ENCODE assay signal across 22 cellular contexts in the genomic region with DNA sequence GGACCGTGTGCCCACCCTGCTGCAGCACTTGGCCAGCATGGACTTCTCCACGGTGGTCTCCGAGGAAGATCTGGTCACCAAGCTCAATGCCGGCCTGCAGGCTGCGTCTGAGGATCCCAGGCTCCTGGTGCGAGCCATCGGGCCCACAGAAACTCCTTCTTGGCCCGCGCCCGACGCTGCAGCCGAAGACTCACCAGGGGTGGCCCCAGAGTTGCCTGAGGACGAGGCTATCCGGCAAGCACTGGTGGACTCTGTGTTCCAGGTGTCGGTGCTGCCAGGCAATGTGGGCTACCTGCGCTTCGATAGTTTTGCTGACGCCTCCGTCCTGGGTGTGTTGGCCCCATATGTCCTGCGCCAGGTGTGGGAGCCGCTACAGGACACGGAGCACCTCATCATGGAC. TPM values are rescaled to one million over a fixed set of nuclear protein-coding genes. Genes with fewer than 3 reads are reported as not detected.
DNase-seq lines count a peak whose midpoint lies in the region; ATAC-seq and TF ChIP-seq lines count a peak whose summit lies in the region.
"Had no signal": no experiment of that assay in that cellular context is flagged by ENCODE, and none has a peak within 500 bp of the region (broad histone marks: within the 10 kb centered on the region; RNA-seq: fewer than 3 reads in every experiment).

No MANE protein-coding gene starts in this region.

- no peak overlapping the region for H3K4me2 ChIP-seq in PC-3 (ENCODE audit: low read length)
- H3K4me2 ChIP-seq: A549, BLaER1 had no signal

- no peak overlapping the region for H3K9ac ChIP-seq in PC-3 (ENCODE audit: low read length)
- H3K9ac ChIP-seq: BLaER1 had no signal

- no peaks in the 10 kb centered on the region for H3K9me3 ChIP-seq in PC-3 (ENCODE audit: low read length)
- H3K9me3 ChIP-seq: A549, BLaER1, HAP-1 had no signal

- H3K27ac Mint-ChIP-seq in natural killer cell treated with Interleukin-12 subunit alpha and Interleukin-12 subunit beta and Interleukin-15 and Interleukin-18, amount 100 ng/mL, for 72 hours = no peak overlapping the region
- no peak overlapping the region for H3K27ac Mint-ChIP-seq in natural killer cell
- H3K27ac Mint-ChIP-seq: CD8-positive, alpha-beta T cell had no signal

- BruUV-seq in PC-3 (replicated peaks; lab: Mats Ljungman, UMichigan) = no TSS peak

- no peak for ATAC-seq in activated CD4-positive, CD25-positive, alpha-beta regulatory T cell treated with anti-CD3 and anti-CD28 coated beads, Interleukin-2, amount 50 U/mL, for 24 hours
- ATAC-seq in natural killer cell treated with Interleukin-12 subunit alpha and Interleukin-12 subunit beta and Interleukin-15 and Interleukin-18, amount 100 ng/mL, for 72 hours = no peak
- no peak for ATAC-seq in natural killer cell
- no peak for ATAC-seq in PC-3
- ATAC-seq in HG03520 (IDR thresholded peaks at IDR 0.05; ENCODE audit: unreplicated experiment) = no peak
- ATAC-seq: A549; CD8-positive, alpha-beta T cell; GM12878 had no signal

- no peaks in the 10 kb centered on the region for H3K4me1 ChIP-seq in PC-3 (ENCODE audit: insufficient read depth, low read length)
- H3K4me1 ChIP-seq: A549, BLaER1, HAP-1 had no signal

- H3K36me3 Mint-ChIP-seq in natural killer cell treated with Interleukin-12 subunit alpha and Interleukin-12 subunit beta and Interleukin-15 and Interleukin-18, amount 100 ng/mL, for 72 hours = no peaks in the 10 kb centered on the region
- no peaks in the 10 kb centered on the region for H3K36me3 Mint-ChIP-seq in natural killer cell
- H3K36me3 Mint-ChIP-seq: CD8-positive, alpha-beta T cell had no signal

- no peak overlapping the region for H3K4me3 ChIP-seq in PC-3 (ENCODE audit: low read length)
- H3K4me3 ChIP-seq: A549, BLaER1, GM12878, HAP-1 had no signal

- H4K20me1 ChIP-seq in PC-3 (ENCODE audit: low read length) = no peaks in the 10 kb centered on the region
- H4K20me1 ChIP-seq: BLaER1 had no signal

- H3F3A ChIP-seq in PC-3 (ENCODE audit: low read length, unreplicated experiment) = no peaks in the 10 kb centered on the region

- no peak overlapping the region for H3K27ac ChIP-seq in PC-3 (ENCODE audit: low read length)
- H3K27ac ChIP-seq: 22Rv1, A549, BLaER1, HL-60 had no signal

- DNase-seq in activated CD4-positive, CD25-positive, alpha-beta regulatory T cell treated with anti-CD3 and anti-CD28 coated beads, Interleukin-2, amount 50 U/mL, for 72 hours = peak; percentile 22
- DNase-seq in natural killer cell treated with Interleukin-12 subunit alpha and Interleukin-12 subunit beta and Interleukin-15 and Interleukin-18, amount 100 ng/mL, for 72 hours (ENCODE audit: low spot score) = peak; percentile 42
- DNase-seq in natural killer cell = no peak
- peak; percentile 84 for DNase-seq in mesenteric fat pad (ENCODE audit: low spot score)
- peak; percentile 59 for DNase-seq in posterior vena cava (ENCODE audit: low spot score)
- DNase-seq in PC-3 = no peak
- DNase-seq: AML-193; Calu3; CD8-positive, alpha-beta T cell; DMS79 treated with DMSO at 0.1 percent for 48 hours; GF-D8; IMR-90 had no signal

- H3K4me3 Mint-ChIP-seq in natural killer cell treated with Interleukin-12 subunit alpha and Interleukin-12 subunit beta and Interleukin-15 and Interleukin-18, amount 100 ng/mL, for 72 hours = no peak overlapping the region
- H3K4me3 Mint-ChIP-seq in natural killer cell = no peak overlapping the region
- H3K4me3 Mint-ChIP-seq: CD8-positive, alpha-beta T cell had no signal

- TF ChIP-seq CTCF in natural killer cell (IDR thresholded peaks at IDR 0.05) = no peak
- TF ChIP-seq CTCF in PC-3 (conservative IDR thresholded peaks at IDR 0.05; ENCODE audit: low read depth, low read length) = no peak

- H3K79me2 ChIP-seq in PC-3 (ENCODE audit: low read length) = no peaks in the 10 kb centered on the region

- no peaks in the 10 kb centered on the region for H3K9me2 ChIP-seq in PC-3 (replicated peaks; ENCODE audit: low read length)

- no peak overlapping the region for H2AFZ ChIP-seq in PC-3 (ENCODE audit: low read length)

- peaks cover 0 to 3% of the 10 kb centered on the region in 2 donors for H3K27me3 Mint-ChIP-seq in natural killer cell treated with Interleukin-12 subunit alpha and Interleukin-12 subunit beta and Interleukin-15 and Interleukin-18, amount 100 ng/mL, for 72 hours
- H3K27me3 Mint-ChIP-seq in natural killer cell (ENCODE audit: low read depth in 2 of 2) = peaks cover 0 to 6% of the 10 kb centered on the region in 2 donors

- no peaks in the 10 kb centered on the region for H3K27me3 ChIP-seq in PC-3 (ENCODE audit: low read length)
- H3K27me3 ChIP-seq: BLaER1 had no signal

- POLR2A ChIA-PET in PC-3 (lab: Charles Lee; ENCODE audit: unreplicated experiment) = no interaction called here

- intact Hi-C loops in natural killer cell (cut with micrococcal nuclease) = no loop called here
- intact Hi-C loops in posterior vena cava (cut with DNase I) = no loop called here
- intact Hi-C loops in PC-3 (cut with micrococcal nuclease) = no loop called here

- no peaks in the 10 kb centered on the region for H3K9me3 Mint-ChIP-seq in natural killer cell treated with Interleukin-12 subunit alpha and Interleukin-12 subunit beta and Interleukin-15 and Interleukin-18, amount 100 ng/mL, for 72 hours
- no peaks in the 10 kb centered on the region for H3K9me3 Mint-ChIP-seq in natural killer cell
- H3K9me3 Mint-ChIP-seq: CD8-positive, alpha-beta T cell had no signal

- CTCF ChIA-PET in PC-3 (lab: Charles Lee) = no interaction called here

- no peaks in the 10 kb centered on the region for H3K36me3 ChIP-seq in PC-3 (ENCODE audit: low read depth, low read length)
- H3K36me3 ChIP-seq: BLaER1, HAP-1 had no signal

- no peaks in the 10 kb centered on the region for H3K4me1 Mint-ChIP-seq in natural killer cell treated with Interleukin-12 subunit alpha and Interleukin-12 subunit beta and Interleukin-15 and Interleukin-18, amount 100 ng/mL, for 72 hours (ENCODE audit: low read depth in 2 of 2)
- H3K4me1 Mint-ChIP-seq in natural killer cell = no peaks in the 10 kb centered on the region

RNA-seq across cellular contexts. Expression of a gene that starts 1.4 kb away (rescaled TPM):
- not detected for total RNA-seq in natural killer cell treated with Interleukin-12 subunit alpha and Interleukin-12 subunit beta and Interleukin-15 and Interleukin-18, amount 100 ng/mL, for 72 hours
- total RNA-seq in natural killer cell = not detected
- not detected for total RNA-seq in mesenteric fat pad
- not detected for total RNA-seq in posterior vena cava
- not detected in 2 replicates for total RNA-seq in PC-3 (2014; rRNA removed)
- total RNA-seq: Calu3; CD8-positive, alpha-beta T cell; GM12878; H4; HT1080; IMR-90 had no signal

RNA-seq across cellular contexts. Expression of a gene that starts 27.3 kb away (rescaled TPM):
- not detected for total RNA-seq in natural killer cell treated with Interleukin-12 subunit alpha and Interleukin-12 subunit beta and Interleukin-15 and Interleukin-18, amount 100 ng/mL, for 72 hours
- total RNA-seq in natural killer cell = not detected
- not detected for total RNA-seq in mesenteric fat pad
- total RNA-seq in posterior vena cava = not detected
- total RNA-seq in PC-3 (2014; rRNA removed) = not detected in 2 replicates
- total RNA-seq: Calu3; CD8-positive, alpha-beta T cell; GM12878; H4; HT1080 had no signal

RNA-seq across cellular contexts. Expression of a gene that starts 34.6 kb away (rescaled TPM):
- total RNA-seq in natural killer cell treated with Interleukin-12 subunit alpha and Interleukin-12 subunit beta and Interleukin-15 and Interleukin-18, amount 100 ng/mL, for 72 hours = not detected
- total RNA-seq in natural killer cell (not detected), mesenteric fat pad (0.10 TPM), posterior vena cava (not detected), PC-3 (2014; rRNA removed) (1.7 and 2.1 TPM in 2 replicates)
- total RNA-seq: CD8-positive, alpha-beta T cell; GM12878 had no signal

RNA-seq across cellular contexts. Expression of a gene that starts 49.5 kb away (rescaled TPM):
- total RNA-seq in natural killer cell treated with Interleukin-12 subunit alpha and Interleukin-12 subunit beta and Interleukin-15 and Interleukin-18, amount 100 ng/mL, for 72 hours = not detected
- total RNA-seq in natural killer cell = not detected
- total RNA-seq in mesenteric fat pad = 0.26 TPM
- 10 to 100 TPM in 1 of 2 donors, 1 to 10 TPM in 1; 1.5 to 18.6 TPM for total RNA-seq in posterior vena cava
- not detected in 2 replicates for total RNA-seq in PC-3 (2014; rRNA removed)
- total RNA-seq: Calu3, GM12878, H4, HT1080, IMR-90 had no signal

Comparison
In these comparisons a context has a peak if more than half of its experiments do, and no peak if none do; other contexts are left out.
1. DNase-seq: peak in activated CD4-positive, CD25-positive, alpha-beta regulatory T cell treated with anti-CD3 and anti-CD28 coated beads, Interleukin-2, amount 50 U/mL, for 72 hours (single experiment), natural killer cell treated with Interleukin-12 subunit alpha and Interleukin-12 subunit beta and Interleukin-15 and Interleukin-18, amount 100 ng/mL, for 72 hours (single experiment), mesenteric fat pad (single experiment) and posterior vena cava (single experiment); none in natural killer cell (single experiment) and PC-3 (single experiment).